Comparison of ENCODE assay signal across 1 cellular context in genomic region chr5:58450018-58450417, GRCh38.
TF ChIP-seq lines count a peak whose summit lies in the region.

No MANE protein-coding gene starts in this region.

TF ChIP-seq in GM23338, 12 proteins besides CTCF, POLR2A, EP300 and RAD21 (continued from another document):
- TF ChIP-seq ZNF462 (CRISPR knock-in tag; IDR thresholded peaks at IDR 0.05) (no peak), REST (IDR thresholded peaks at IDR 0.05; ENCODE audit: unreplicated experiment) (no peak), EZH2 (IDR thresholded peaks at IDR 0.05; ENCODE audit: low read depth, unreplicated experiment) (no peak)
TF ChIP-seq in GM23338: peak in this region for 0.
